Comparison of ENCODE assay signal across 26 cellular contexts in genomic region chr18:30465131-30465530, GRCh38.
"Had no signal": no experiment of that assay in that cellular context is flagged by ENCODE, and none has a peak within 500 bp of the region (broad histone marks: within the 10 kb centered on the region; RNA-seq: fewer than 3 reads in every experiment).

No MANE protein-coding gene starts in this region.

- DNase-seq: activated CD4-positive, alpha-beta T cell treated with anti-CD3 and anti-CD28 coated beads, Interleukin-2, amount 50 U/mL, for 1 hour; activated CD4-positive, CD25-positive, alpha-beta regulatory T cell treated with anti-CD3 and anti-CD28 coated beads, Interleukin-2, amount 50 U/mL, for 72 hours; activated CD8-positive, alpha-beta memory T cell treated with anti-CD3 and anti-CD28 coated beads for 24 hours; activated CD8-positive, alpha-beta memory T cell treated with anti-CD3 and anti-CD28 coated beads, Interleukin-2, amount 50 U/mL, for 4 hours; activated T-cell treated with anti-CD3 and anti-CD28 coated beads, Interleukin-2, amount 50 U/mL, for 24 hours; central memory CD4-positive, alpha-beta T cell; dermis blood vessel endothelial cell; effector memory CD4-positive, alpha-beta T cell; left ventricle myocardium inferior; natural killer cell; stimulated activated CD4-positive, alpha-beta T cell treated with anti-CD3 and anti-CD28 coated beads, Interleukin-1b, Interleukin-23, amount 100 ng/mL, for 48 hours; WERI-Rb-1 had no signal

- H3K27ac ChIP-seq: adrenal gland, left ventricle myocardium inferior, prostate gland, right atrium auricular region, WERI-Rb-1 had no signal

- H3K9me3 ChIP-seq: adrenal gland, left ventricle myocardium inferior, prostate gland, right atrium auricular region, tibial nerve had no signal

- ATAC-seq: activated T-helper 17 cell treated with anti-CD3 and anti-CD28 coated beads, Interleukin-2, amount 50 U/mL, for 72 hours; esophagus mucosa; natural killer cell had no signal

- H3K4me3 ChIP-seq: adrenal gland, left ventricle myocardium inferior, prostate gland, right atrium auricular region, tibial nerve had no signal

- FAIRE-seq: astrocyte, frontal cortex, TTC549, urothelium cell line had no signal

- H3K4me1 Mint-ChIP-seq: activated T-helper 17 cell treated with anti-CD3 and anti-CD28 coated beads, Interleukin-2, amount 50 U/mL, for 72 hours; natural killer cell had no signal

- H3K27me3 Mint-ChIP-seq: activated naive CD8-positive, alpha-beta T cell; activated T-cell treated with anti-CD3 and anti-CD28 coated beads, Interleukin-2, amount 50 U/mL, for 24 hours; activated T-helper 17 cell treated with anti-CD3 and anti-CD28 coated beads, Interleukin-2, amount 50 U/mL, for 72 hours; stimulated activated naive CD8-positive, alpha-beta T cell treated with anti-CD3 and anti-CD28 coated beads, Interleukin-15, Interleukin-2, amounts not matched to agents 100 ng/mL and 50 ng/mL, for 24 hours had no signal

- H3K36me3 Mint-ChIP-seq: activated naive CD8-positive, alpha-beta T cell; mesothelial cell of epicardium; natural killer cell had no signal

- H3K36me3 ChIP-seq: adrenal gland, left ventricle myocardium inferior, prostate gland, right atrium auricular region, tibial nerve, WERI-Rb-1 had no signal

- H3K27me3 ChIP-seq: adrenal gland, right atrium auricular region, tibial nerve had no signal

- H3K27ac Mint-ChIP-seq: activated naive CD8-positive, alpha-beta T cell; activated T-cell treated with anti-CD3 and anti-CD28 coated beads, Interleukin-2, amount 50 U/mL, for 24 hours; activated T-helper 17 cell treated with anti-CD3 and anti-CD28 coated beads, Interleukin-2, amount 50 U/mL, for 72 hours; mesothelial cell of epicardium; natural killer cell; stimulated activated naive CD8-positive, alpha-beta T cell treated with anti-CD3 and anti-CD28 coated beads, Interleukin-15, Interleukin-2, amounts not matched to agents 100 ng/mL and 50 ng/mL, for 24 hours; T-helper 2 cell treated with Interferon-gamma antibody and Interleukin-4, amounts not matched to agents 5 μg/mL and 100 μg/mL, for 36 hours had no signal

- H3K4me1 ChIP-seq: adrenal gland, left ventricle myocardium inferior, prostate gland, right atrium auricular region had no signal

- H3K4me3 Mint-ChIP-seq: activated naive CD8-positive, alpha-beta T cell; activated T-cell treated with anti-CD3 and anti-CD28 coated beads, Interleukin-2, amount 50 U/mL, for 24 hours; activated T-helper 17 cell treated with anti-CD3 and anti-CD28 coated beads, Interleukin-2, amount 50 U/mL, for 72 hours; mesothelial cell of epicardium; natural killer cell; stimulated activated naive CD8-positive, alpha-beta T cell treated with anti-CD3 and anti-CD28 coated beads, Interleukin-15, Interleukin-2, amounts not matched to agents 100 ng/mL and 50 ng/mL, for 24 hours; T-helper 2 cell treated with Interferon-gamma antibody and Interleukin-4, amounts not matched to agents 5 μg/mL and 100 μg/mL, for 36 hours had no signal
